Comparison of ENCODE assay signal across 1 cellular context in genomic region chr11:128582496-128583366, GRCh38.
TF ChIP-seq lines count a peak whose summit lies in the region.

No MANE protein-coding gene starts in this region.

TF ChIP-seq in SK-N-SH, 30 proteins besides CTCF, POLR2A, EP300 and RAD21 (continued from another document):
- TF ChIP-seq PBX3 (IDR thresholded peaks at IDR 0.05) (peak; percentile 45; the same call in 1 of the 2 replicates), POLR2AphosphoS5 (IDR thresholded peaks at IDR 0.05; ENCODE audit: low read depth, low read length) (no peak), FOSL2 (IDR thresholded peaks at IDR 0.05; ENCODE audit: borderline replicate concordance, low read depth) (peak; percentile 87), GATA2 (CRISPR knock-in tag; IDR thresholded peaks at IDR 0.05) (no peak), SIN3A (IDR thresholded peaks at IDR 0.05; ENCODE audit: borderline replicate concordance, low read depth, low read length) (peak; percentile 62; the same call in 1 of the 2 replicates), IRF3 (IDR thresholded peaks at IDR 0.05; ENCODE audit: low read depth, low read length) (no peak), USF1 (IDR thresholded peaks at IDR 0.05; ENCODE audit: borderline replicate concordance, low read depth) (peak; percentile 80), TCF12 (IDR thresholded peaks at IDR 0.05) (peak; percentile 68), JUND (IDR thresholded peaks at IDR 0.05) (peak; percentile 78), NRF1 (IDR thresholded peaks at IDR 0.05; ENCODE audit: low read depth, low read length) (no peak), MAX (IDR thresholded peaks at IDR 0.05; ENCODE audit: low read depth) (peak; percentile 81)
